ENCODE assay signal across 22 cellular contexts in the genomic region with DNA sequence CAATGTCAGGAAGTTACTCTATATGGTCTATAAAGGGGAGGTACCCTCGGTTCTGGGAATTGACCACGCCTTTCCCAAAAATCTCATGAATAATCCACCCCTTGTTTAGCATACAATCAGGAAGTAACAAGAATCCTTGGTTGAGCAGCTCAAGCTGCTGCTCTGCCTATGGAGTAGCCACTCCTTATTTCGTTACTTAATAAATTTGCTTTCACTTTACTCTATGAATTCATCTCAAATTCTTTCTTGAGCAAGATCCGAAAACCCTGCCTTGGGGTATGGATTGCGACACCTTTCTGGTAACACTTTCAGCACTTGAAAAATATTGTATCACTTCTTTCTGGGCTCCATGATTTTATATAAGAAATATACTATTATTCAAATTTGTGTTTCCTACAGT.
DNase-seq lines count a peak whose midpoint lies in the region; ATAC-seq and TF ChIP-seq lines count a peak whose summit lies in the region.
"Had no signal": no experiment of that assay in that cellular context is flagged by ENCODE, and none has a peak within 500 bp of the region (broad histone marks: within the 10 kb centered on the region; RNA-seq: fewer than 3 reads in every experiment).

No MANE protein-coding gene starts in this region.

- no peaks in the 10 kb centered on the region for H3K36me3 ChIP-seq in mammary epithelial cell (ENCODE audit: insufficient read depth, low read length)
- no peaks in the 10 kb centered on the region for H3K36me3 ChIP-seq in osteoblast (ENCODE audit: insufficient read depth, low read length)
- H3K36me3 ChIP-seq: ascending aorta, neutrophil had no signal

- H3K27me3 ChIP-seq in mammary epithelial cell (ENCODE audit: insufficient read depth, low read length) (no peaks in the 10 kb centered on the region), foreskin keratinocyte (no peaks in the 10 kb centered on the region), osteoblast (ENCODE audit: insufficient read depth, low read length) (no peaks in the 10 kb centered on the region)
- H3K27me3 ChIP-seq: ascending aorta, neutrophil, testis had no signal

- H4K20me1 ChIP-seq in mammary epithelial cell (ENCODE audit: insufficient read depth, low read length), result no peaks in the 10 kb centered on the region
- H4K20me1 ChIP-seq in osteoblast (ENCODE audit: insufficient read depth, low read length), result no peaks in the 10 kb centered on the region

- dilution Hi-C loops in mammary epithelial cell (cut with HindIII; ENCODE audit: low sequenced_read_pairs), result no loop called here

- ATAC-seq in foreskin keratinocyte, result peak; percentile 20
- ATAC-seq in HG03565 (IDR thresholded peaks at IDR 0.05; ENCODE audit: unreplicated experiment), result no peak
- ATAC-seq: activated CD4-positive, alpha-beta T cell treated with anti-CD3 and anti-CD28 coated beads for 36 hours; activated CD8-positive, alpha-beta T cell treated with anti-CD3 and anti-CD28 coated beads, Interleukin-2, amount 10 ng/mL, durations not matched to agents 7 days and 5 days; GM23338; Right ventricle myocardium inferior; stimulated activated naive CD8-positive, alpha-beta T cell treated with anti-CD3 and anti-CD28 coated beads, Interleukin-15, Interleukin-2, amounts not matched to agents 100 U/mL and 50 U/mL, for 24 hours had no signal

- DNase-seq in AML-193 (lab: John Stamatoyannopoulos, UW) (peak; percentile 6 to 26), NOMO-1 (lab: John Stamatoyannopoulos, UW; ENCODE audit: unreplicated experiment in 2 of 2) (peak; percentile 2 to 43), mammary epithelial cell (peak; percentile 70), foreskin keratinocyte (peak; percentile 56 to 57), GF-D8 (lab: John Stamatoyannopoulos, UW) (no peak), osteoblast (ENCODE audit: insufficient read length, low spot score, missing footprints) (no peak)
- no peak for DNase-seq in stimulated activated CD4-positive, alpha-beta T cell treated with anti-CD3 and anti-CD28 coated beads, Interleukin-12 subunit alpha, Interleukin-12 subunit beta, amount 100 ng/mL, for 4 hours
- DNase-seq: activated CD4-positive, alpha-beta T cell treated with anti-CD3 and anti-CD28 coated beads for 36 hours; activated CD8-positive, alpha-beta T cell treated with anti-CD3 and anti-CD28 coated beads, Interleukin-2, amount 10 ng/mL, durations not matched to agents 7 days and 5 days; CD4-positive, alpha-beta T cell; central memory CD4-positive, alpha-beta T cell; dermis blood vessel endothelial cell; naive B cell; NCI-H1417; NCI-H2081; stimulated activated naive CD8-positive, alpha-beta T cell treated with anti-CD3 and anti-CD28 coated beads, Interleukin-15, Interleukin-2, amounts not matched to agents 100 U/mL and 50 U/mL, for 24 hours; testis had no signal

- no peak overlapping the region for H3K9ac ChIP-seq in mammary epithelial cell (ENCODE audit: insufficient read depth, low read length)

- intact Hi-C loops in mammary epithelial cell (cut with micrococcal nuclease), result no loop called here

- H3K9me3 ChIP-seq in mammary epithelial cell (replicated peaks; ENCODE audit: insufficient read depth, low read length) (peaks cover 6% of the 10 kb centered on the region), osteoblast (ENCODE audit: low read depth, low read length) (no peaks in the 10 kb centered on the region)
- H3K9me3 ChIP-seq: neutrophil, testis had no signal

- no peak for TF ChIP-seq CTCF in mammary epithelial cell (conservative IDR thresholded peaks at IDR 0.05 in 1 of 2, IDR thresholded peaks at IDR 0.05 in 1 of 2; ENCODE audit: extremely low read depth in 1 of 2, insufficient read depth in 1 of 2, low read depth in 1 of 2, low read length in 2 of 2)
- TF ChIP-seq CTCF in foreskin keratinocyte (conservative IDR thresholded peaks at IDR 0.05), result no peak
- no peak for TF ChIP-seq CTCF in osteoblast (IDR thresholded peaks at IDR 0.05; ENCODE audit: extremely low read depth, low read depth, low read length)

- H3K4me2 ChIP-seq in mammary epithelial cell (ENCODE audit: insufficient read depth, low read depth, low read length), result peak overlapping the region; percentile 54
- H3K4me2 ChIP-seq in osteoblast (ENCODE audit: insufficient read depth, low read length), result no peak overlapping the region
- H3K4me2 ChIP-seq: GM23338 had no signal

- H3K27ac ChIP-seq in mammary epithelial cell (ENCODE audit: insufficient read depth, low read depth, low read length) (peak overlapping the region; percentile 44), foreskin keratinocyte (no peak overlapping the region), osteoblast (ENCODE audit: low read depth, low read length) (no peak overlapping the region)
- H3K27ac ChIP-seq: ascending aorta, neutrophil, testis had no signal

- BruUV-seq in mammary epithelial cell (replicated peaks; lab: Mats Ljungman, UMichigan), result no TSS peak

- H2AFZ ChIP-seq in mammary epithelial cell (ENCODE audit: low read depth, low read length) (peak overlapping the region; percentile 74), osteoblast (ENCODE audit: low read length) (no peak overlapping the region)
- H2AFZ ChIP-seq: GM23338 had no signal

- H3K4me1 ChIP-seq in mammary epithelial cell (ENCODE audit: insufficient read depth, low read length), result peaks cover 5% of the 10 kb centered on the region
- H3K4me1 ChIP-seq in foreskin keratinocyte, result no peaks in the 10 kb centered on the region
- no peaks in the 10 kb centered on the region for H3K4me1 ChIP-seq in osteoblast (ENCODE audit: insufficient read depth, low read length)
- H3K4me1 ChIP-seq: ascending aorta, testis had no signal

- WGBS in mammary epithelial cell (ENCODE audit: low coverage, missing lambda C conversion rate), result 17% methylated on average over 5 of the region's 5 CpGs

- no peaks in the 10 kb centered on the region for H3K79me2 ChIP-seq in mammary epithelial cell (ENCODE audit: insufficient read depth, low read length)
- no peaks in the 10 kb centered on the region for H3K79me2 ChIP-seq in osteoblast (ENCODE audit: insufficient read depth, low read length)

- CTCF ChIA-PET in mammary epithelial cell (lab: Charles Lee; ENCODE audit: low non-redundant PET), result no interaction called here

- H3K4me3 ChIP-seq in mammary epithelial cell (replicated peaks in 1 of 3; ENCODE audit: insufficient read depth in 1 of 3, low read depth in 2 of 3, low read length in 3 of 3) (no peak overlapping the region), osteoblast (ENCODE audit: insufficient read depth, low read length) (no peak overlapping the region)
- H3K4me3 ChIP-seq: ascending aorta, GM23338, testis had no signal

- in situ Hi-C loops in mammary epithelial cell (cut with MboI; ENCODE audit: low sequenced_read_pairs in 2 of 2), result no loop called here

Comparison
In these comparisons a context has a peak if more than half of its experiments do, and no peak if none do; other contexts are left out.
1. DNase-seq: peak in AML-193 (2 of 2), NOMO-1 (2 of 2), mammary epithelial cell (single experiment) and foreskin keratinocyte (2 of 2); none in GF-D8 (single experiment), osteoblast (single experiment) and stimulated activated CD4-positive, alpha-beta T cell treated with anti-CD3 and anti-CD28 coated beads, Interleukin-12 subunit alpha, Interleukin-12 subunit beta, amount 100 ng/mL, for 4 hours (single experiment).